In the genomic region with DNA sequence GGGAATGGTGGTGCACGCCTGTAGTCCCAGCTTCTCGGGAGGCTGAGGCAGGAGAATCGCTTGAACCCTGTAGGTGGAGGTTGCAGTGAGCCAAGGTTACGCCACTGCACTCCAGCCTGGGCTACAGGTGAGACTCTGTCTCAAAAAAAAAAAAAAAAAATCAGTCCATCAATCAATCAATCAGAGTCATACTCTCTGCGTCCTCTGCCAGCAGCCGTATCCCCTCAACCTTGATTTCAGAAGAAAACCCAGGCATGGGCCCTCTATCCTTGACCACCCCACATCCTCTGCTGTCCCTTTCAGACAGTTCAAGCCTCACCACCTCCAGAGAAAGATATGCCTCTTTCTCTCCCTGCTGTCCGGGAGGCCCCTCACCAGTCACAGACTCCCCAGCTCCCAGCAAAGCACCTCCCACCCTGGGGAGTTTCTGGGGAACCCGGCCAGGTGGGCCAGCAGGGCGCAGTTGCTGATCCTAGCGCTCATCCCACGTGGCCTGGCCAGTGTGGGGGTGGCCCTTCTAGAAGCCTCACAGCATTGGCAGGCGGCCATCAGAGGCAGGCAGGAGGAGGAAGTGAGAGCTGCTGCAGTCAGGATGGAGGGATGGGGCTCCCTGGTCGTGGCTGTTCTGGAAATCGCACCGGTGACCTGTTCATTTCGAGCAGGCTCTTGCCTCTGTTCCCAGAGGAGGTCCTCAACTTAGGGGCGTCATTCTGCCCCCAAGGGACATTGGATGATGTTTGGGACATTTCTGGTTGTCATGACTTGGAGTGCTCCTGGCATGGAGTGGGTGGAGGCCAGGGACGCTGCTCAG, we compare ENCODE assay signal across 6 cellular contexts. TPM values are rescaled to one million over a fixed set of nuclear protein-coding genes. Genes with fewer than 3 reads are reported as not detected.
A peak's percentile ranks its signal among the peaks of the same experiment; 100 is the strongest.
DNase-seq lines count a peak whose midpoint lies in the region; ATAC-seq and TF ChIP-seq lines count a peak whose summit lies in the region.

No MANE protein-coding gene starts in this region.

- intact Hi-C loops in A673 (cut with micrococcal nuclease; ENCODE audit: unreplicated experiment): no loop called here

- BruUV-seq in A673 (replicated peaks; lab: Mats Ljungman, UMichigan): no TSS peak

- H3K9me3 ChIP-seq in A673 (ENCODE audit: low read depth, low read length, poor library complexity, severe bottlenecking): no peaks in the 10 kb centered on the region

- H3K4me1 ChIP-seq in A673 (ENCODE audit: insufficient read depth, low read length, poor library complexity, severe bottlenecking): peaks cover 8% of the 10 kb centered on the region

- POLR2A ChIA-PET in A673 (lab: Charles Lee; ENCODE audit: low non-redundant PET): no interaction called here

- peaks cover 11% of the 10 kb centered on the region for H3K36me3 ChIP-seq in A673 (ENCODE audit: insufficient read depth, low read length, poor library complexity, severe bottlenecking)

- peak; percentile 77 for DNase-seq in AG08396 (ENCODE audit: low spot score)
- peak; percentile 76 for DNase-seq in amniotic epithelial cell (ENCODE audit: low read depth)
- peak; percentile 89 for DNase-seq in mucosa of gallbladder (ENCODE audit: low spot score)
- DNase-seq in A673 (ENCODE audit: low spot score): no peak
- no peak for DNase-seq in NCI-H2227 (lab: John Stamatoyannopoulos, UW; ENCODE audit: unreplicated experiment)

- H3K4me3 ChIP-seq in A673 (ENCODE audit: low read depth, low read length, poor library complexity, severe bottlenecking): no peak overlapping the region

- ATAC-seq in HG03196 (IDR thresholded peaks at IDR 0.05; ENCODE audit: unreplicated experiment): peak; percentile 23

- TF ChIP-seq CTCF in A673 (conservative IDR thresholded peaks at IDR 0.05; ENCODE audit: low read depth, low read length): no peak

- no peaks in the 10 kb centered on the region for H3K27me3 ChIP-seq in A673 (replicated peaks; ENCODE audit: insufficient read depth, low read depth, low read length, poor library complexity)

- CTCF ChIA-PET in A673 (lab: Charles Lee): no interaction called here

- no peak overlapping the region for H3K27ac ChIP-seq in A673 (ENCODE audit: low read depth, low read length, poor library complexity, severe bottlenecking)

RNA-seq across cellular contexts. Expression of a gene that starts 10.2 kb away (rescaled TPM):
- 0.17 TPM for total RNA-seq in mucosa of gallbladder
- 0.73 TPM in 1 of 2 replicates, not detected in the other for total RNA-seq in A673 (2021)

RNA-seq across cellular contexts. Expression of a gene that starts 15.6 kb away (rescaled TPM):
- total RNA-seq in mucosa of gallbladder (1.0 TPM), A673 (2021) (not detected in 2 replicates)

RNA-seq across cellular contexts. Expression of a gene that starts 17.3 kb away (rescaled TPM):
- total RNA-seq in mucosa of gallbladder (5.1 TPM), A673 (2021) (15.1 and 16.3 TPM in 2 replicates)

RNA-seq across cellular contexts. Expression of a gene that starts 29.8 kb away (rescaled TPM):
- total RNA-seq in mucosa of gallbladder (72.8 TPM), A673 (2021) (186 and 187 TPM in 2 replicates)

RNA-seq across cellular contexts. Expression of a gene that starts 30.3 kb away (rescaled TPM):
- total RNA-seq in mucosa of gallbladder (126 TPM), A673 (2021) (73.7 and 75.9 TPM in 2 replicates)

Comparison
In these comparisons a context has a peak if more than half of its experiments do, and no peak if none do; other contexts are left out.
1. DNase-seq: peak in AG08396 (single experiment), amniotic epithelial cell (single experiment) and mucosa of gallbladder (single experiment); none in A673 (single experiment) and NCI-H2227 (single experiment).